26 cellular contexts compared by ENCODE assay signal in genomic region chr12:3253682-3254275, GRCh38.
DNase-seq lines count a peak whose midpoint lies in the region; FAIRE-seq and TF ChIP-seq lines count a peak whose summit lies in the region.
"Had no signal": no experiment of that assay in that cellular context is flagged by ENCODE, and none has a peak within 500 bp of the region (broad histone marks: within the 10 kb centered on the region; RNA-seq: fewer than 3 reads in every experiment).

No MANE protein-coding gene starts in this region.

- intact Hi-C loops in tibial artery (cut with DNase I; ENCODE audit: low total_unique reads) (no loop called here), prostate gland (cut with DNase I) (no loop called here)

- H2AK5ac ChIP-seq in H1 (ENCODE audit: low read depth, low read length), result no peak overlapping the region

- TF ChIP-seq CTCF in H1 (IDR thresholded peaks at IDR 0.05; ENCODE audit: control extremely low read depth in 1 of 3, insufficient read depth in 1 of 3, low read depth in 1 of 3, low read length in 3 of 3) (no peak), right atrium auricular region (IDR thresholded peaks at IDR 0.05) (no peak), tibial artery (IDR thresholded peaks at IDR 0.05) (no peak), SK-N-SH (IDR thresholded peaks at IDR 0.05) (no peak), prostate gland (IDR thresholded peaks at IDR 0.05) (no peak)

- no peak overlapping the region for H3K4ac ChIP-seq in H1 (replicated peaks; ENCODE audit: insufficient read length, low read depth, low read length)

- no peaks in the 10 kb centered on the region for H4K20me1 ChIP-seq in H1 (replicated peaks in 1 of 2; ENCODE audit: control insufficient read depth in 1 of 2, insufficient read depth in 2 of 2, low read length in 2 of 2)
- H4K20me1 ChIP-seq in SK-N-SH (ENCODE audit: insufficient read depth), result 0 out of 2 replicates have a peak, but pooled peaks cover 3% of the 10 kb centered on the region

- H4K5ac ChIP-seq in H1 (ENCODE audit: insufficient read length, low read depth, low read length), result no peak overlapping the region

- H3K36me3 ChIP-seq in H1 (ENCODE audit: control insufficient read depth in 2 of 4, insufficient read depth in 4 of 4, low read length in 3 of 4), result no peaks in the 10 kb centered on the region
- no peaks in the 10 kb centered on the region for H3K36me3 ChIP-seq in right atrium auricular region
- no peaks in the 10 kb centered on the region for H3K36me3 ChIP-seq in tibial artery
- H3K36me3 ChIP-seq in SK-N-SH (replicated peaks in 1 of 2; ENCODE audit: control insufficient read depth in 1 of 2, insufficient read depth in 2 of 2, low read length in 1 of 2), result no peaks in the 10 kb centered on the region
- no peaks in the 10 kb centered on the region for H3K36me3 ChIP-seq in prostate gland

- H3F3A ChIP-seq in SK-N-SH (replicated peaks; ENCODE audit: insufficient read depth), result no peaks in the 10 kb centered on the region

- TF ChIP-seq RAD21 in H1 (IDR thresholded peaks at IDR 0.05 in 1 of 2, conservative IDR thresholded peaks at IDR 0.05 in 1 of 2; ENCODE audit: low read depth in 2 of 2, low read length in 2 of 2), result no peak
- TF ChIP-seq RAD21 in SK-N-SH (IDR thresholded peaks at IDR 0.05; ENCODE audit: low read length), result no peak

- peak overlapping the region; percentile 46; the same call in 1 of the 2 replicates for H4K8ac ChIP-seq in H1 (ENCODE audit: extremely low read depth, insufficient read depth, low read length)

- no peaks in the 10 kb centered on the region for H3K79me2 ChIP-seq in H1 (ENCODE audit: control insufficient read depth in 1 of 2, insufficient read depth in 2 of 2, low read length in 2 of 2)
- H3K79me2 ChIP-seq in SK-N-SH (ENCODE audit: insufficient read depth), result no peaks in the 10 kb centered on the region

- H3K23me2 ChIP-seq in H1 (ENCODE audit: low read depth, low read length), result no peaks in the 10 kb centered on the region

- no peak overlapping the region; the same call in 1 of the 2 replicates for H2BK5ac ChIP-seq in H1 (ENCODE audit: low read depth, low read length)

- no peak overlapping the region for H2BK15ac ChIP-seq in H1 (ENCODE audit: low read length)

- no peak overlapping the region for H3K18ac ChIP-seq in H1 (ENCODE audit: extremely low read depth, low read length)

- H2AFZ ChIP-seq in H1 (ENCODE audit: low read length), result no peak overlapping the region
- no peak overlapping the region for H2AFZ ChIP-seq in SK-N-SH (ENCODE audit: low read depth)

- CTCF ChIA-PET in H1 (lab: Charles Lee; ENCODE audit: partially characterized antibody), result interaction anchor here (1.6 to 8.2 kb wide), 4 partner anchors 11 to 47 kb away, joined by 6 to 77 read pairs (median 28); no protein-coding TSS in a partner anchor
- CTCF ChIA-PET in SK-N-SH (lab: Yijun Ruan, JAX), result interaction anchor here (0.8 to 1.6 kb wide), 3 partner anchors 8 to 119 kb away, joined by 3 read pairs; no protein-coding TSS in a partner anchor

- H3K27me3 ChIP-seq in H1 (replicated peaks in 1 of 4; ENCODE audit: control insufficient read depth in 3 of 4, extremely low read depth in 1 of 4, insufficient read depth in 3 of 4, low read length in 3 of 4) (no peaks in the 10 kb centered on the region), right atrium auricular region (no peaks in the 10 kb centered on the region), tibial artery (no peaks in the 10 kb centered on the region), SK-N-SH (ENCODE audit: insufficient read depth) (no peaks in the 10 kb centered on the region), prostate gland (replicated peaks; ENCODE audit: insufficient read depth) (no peaks in the 10 kb centered on the region)

- H2BK20ac ChIP-seq in H1 (ENCODE audit: low read length), result no peak overlapping the region

- H3K9me3 ChIP-seq in H1 (ENCODE audit: insufficient read depth in 2 of 2, low read depth in 1 of 2, low read length in 1 of 2), result no peaks in the 10 kb centered on the region
- H3K9me3 ChIP-seq in right atrium auricular region, result no peaks in the 10 kb centered on the region
- H3K9me3 ChIP-seq in tibial artery, result no peaks in the 10 kb centered on the region
- no peaks in the 10 kb centered on the region for H3K9me3 ChIP-seq in SK-N-SH
- no peaks in the 10 kb centered on the region for H3K9me3 ChIP-seq in prostate gland

- no peak for FAIRE-seq in H1 (lab: Jason Lieb, UNC)
- no peak for FAIRE-seq in H54 (lab: Jason Lieb, UNC)
- FAIRE-seq: HepG2, islet of Langerhans had no signal

- TF ChIP-seq EP300 in H1 (IDR thresholded peaks at IDR 0.05; ENCODE audit: borderline replicate concordance in 1 of 2, low read depth in 2 of 2, low read length in 2 of 2) (no peak), SK-N-SH (IDR thresholded peaks at IDR 0.05; ENCODE audit: borderline replicate concordance in 1 of 2, low read depth in 1 of 2, low read length in 1 of 2) (no peak)

- no peaks in the 10 kb centered on the region for H3K9me2 ChIP-seq in SK-N-SH

- no peak overlapping the region for H3K4me3 ChIP-seq in H1 (ENCODE audit: extremely low read depth in 1 of 4, insufficient read depth in 2 of 4, low read depth in 3 of 4, low read length in 4 of 4)
- no peak overlapping the region for H3K4me3 ChIP-seq in right atrium auricular region
- H3K4me3 ChIP-seq in tibial artery, result no peak overlapping the region
- H3K4me3 ChIP-seq in SK-N-SH (ENCODE audit: low read depth in 2 of 2, low read length in 1 of 2), result no peak overlapping the region
- no peak overlapping the region for H3K4me3 ChIP-seq in prostate gland

- H4K91ac ChIP-seq in H1 (replicated peaks; ENCODE audit: insufficient read length, low read length), result no peak overlapping the region

- no peak overlapping the region for H3K56ac ChIP-seq in H1 (replicated peaks; ENCODE audit: insufficient read length, low read depth, low read length)

- H2BK12ac ChIP-seq in H1 (ENCODE audit: low read depth, low read length), result 0 out of 2 replicates have a peak overlapping the region, but pooled peaks have one; percentile 9

- no peaks in the 10 kb centered on the region for H3K79me1 ChIP-seq in H1 (ENCODE audit: low read depth, low read length)

- H2BK120ac ChIP-seq in H1 (replicated peaks; ENCODE audit: low read depth, low read length), result no peak overlapping the region

- TF ChIP-seq POLR2A in H1 (IDR thresholded peaks at IDR 0.05; ENCODE audit: control extremely low read depth in 1 of 2, low read depth in 2 of 2, low read length in 2 of 2), result no peak
- TF ChIP-seq POLR2A in H54 (IDR thresholded peaks at IDR 0.05; ENCODE audit: low read depth, low read length), result no peak
- TF ChIP-seq POLR2A in prostate gland (IDR thresholded peaks at IDR 0.05), result no peak

- POLR2A ChIA-PET in H1 (lab: Charles Lee; ENCODE audit: partially characterized antibody), result interaction anchor here (1.2 kb wide), 1 partner anchor 11 kb away, joined by 3 read pairs; no protein-coding TSS in a partner anchor
- POLR2A ChIA-PET in SK-N-SH (lab: Yijun Ruan, JAX), result no interaction called here

- WGBS in H1 (ENCODE audit: extremely low coverage in 1 of 2, insufficient coverage in 1 of 2, insufficient read length in 1 of 2, insufficient replicate concordance in 2 of 2, low coverage in 1 of 2, low lambda C conversion rate in 2 of 2, missing lambda C conversion rate in 1 of 2), 2 experiments, result 88% methylated on average over 7 of the region's 7 CpGs; no CpG with 5 or more reads in 1 of the 2 experiments
- WGBS in SK-N-SH (ENCODE audit: low lambda C conversion rate), result 77% methylated on average over 5 of the region's 7 CpGs
- 65% methylated on average over 7 of the region's 7 CpGs for WGBS in prostate gland

- H3K23ac ChIP-seq in H1 (ENCODE audit: insufficient read length), result no peak overlapping the region

- no peak overlapping the region for H3K4me2 ChIP-seq in H1 (ENCODE audit: insufficient read depth in 1 of 2, low read depth in 2 of 2, low read length in 2 of 2)
- H3K4me2 ChIP-seq in SK-N-SH, result no peak overlapping the region

- H3K4me1 ChIP-seq in H1 (replicated peaks in 1 of 4; ENCODE audit: control insufficient read depth in 3 of 4, insufficient read depth in 4 of 4, low read length in 3 of 4), result 0 out of 7 replicates have a peak, but pooled peaks cover 0 to 2% (median 0%) of the 10 kb centered on the region in 4 experiments
- peaks cover 0 to 90% of the 10 kb centered on the region in 2 donors for H3K4me1 ChIP-seq in right atrium auricular region
- H3K4me1 ChIP-seq in tibial artery, result peaks cover 8 to 66% (median 52%) of the 10 kb centered on the region in 4 donors
- peaks cover 0 to 3% of the 10 kb centered on the region in 2 experiments; a peak in 2 of 4 replicates for H3K4me1 ChIP-seq in SK-N-SH (ENCODE audit: control insufficient read depth in 1 of 2, insufficient read depth in 2 of 2, low read depth in 1 of 2, low read length in 1 of 2)
- peaks cover 6% of the 10 kb centered on the region for H3K4me1 ChIP-seq in prostate gland (replicated peaks)

- H3K27ac ChIP-seq in H1 (ENCODE audit: low read depth, low read length), result no peak overlapping the region
- H3K27ac ChIP-seq in right atrium auricular region, result peak overlapping the region; percentile 91 to 97
- H3K27ac ChIP-seq in tibial artery, result peak overlapping the region; percentile 85 to 88
- H3K27ac ChIP-seq in SK-N-SH (ENCODE audit: low read depth in 2 of 2, low read length in 1 of 2), result no peak overlapping the region
- H3K27ac ChIP-seq in prostate gland, result peak overlapping the region in 1 of 2 donors; percentile 36
- H3K27ac ChIP-seq: C4-2B had no signal

- no peak overlapping the region for H3K14ac ChIP-seq in H1 (ENCODE audit: insufficient read length)

- DNase-seq in NCI-H345 (lab: John Stamatoyannopoulos, UW) (peak; percentile 90), H1 (ENCODE audit: low read depth in 1 of 2, low spot score in 2 of 2) (no peak), right atrium auricular region (ENCODE audit: low spot score) (no peak), tibial artery (no peak), H54 (ENCODE audit: insufficient read length, low spot score) (no peak), SK-N-SH (no peak), NCI-H1092 (lab: John Stamatoyannopoulos, UW) (no peak), prostate gland (ENCODE audit: low spot score) (no peak)
- DNase-seq: activated CD4-positive, alpha-beta T cell treated with anti-CD3 and anti-CD28 coated beads for 48 hours; activated CD8-positive, alpha-beta memory T cell treated with anti-CD3 and anti-CD28 coated beads for 24 hours; activated effector memory CD4-positive, alpha-beta T cell treated with Interleukin-2 at 50 U/mL for 16 hours; aorta; Calu3; dermis blood vessel endothelial cell; DND-41; Kasumi-1; natural killer cell; NCI-H2029; NCI-H446 treated with DMSO at 0.1 percent for 48 hours; OCI-M1; retina; stimulated activated CD4-positive, alpha-beta T cell treated with anti-CD3 and anti-CD28 coated beads, Interleukin-2, amount 100 ng/mL, for 48 hours; T-helper 2 cell had no signal

- H3K9ac ChIP-seq in H1 (replicated peaks in 1 of 4; ENCODE audit: extremely low read depth in 1 of 4, low read depth in 3 of 4, low read length in 3 of 4), result no peak overlapping the region
- no peak overlapping the region for H3K9ac ChIP-seq in SK-N-SH

TF ChIP-seq in H1, 55 proteins besides CTCF, POLR2A, EP300 and RAD21 (continues in another document):
- TF ChIP-seq BCL11A (IDR thresholded peaks at IDR 0.05; ENCODE audit: low read depth in 2 of 2, low read length in 2 of 2) (no peak), FOSL1 (IDR thresholded peaks at IDR 0.05; ENCODE audit: insufficient read depth, low read depth, low read length) (no peak)

TF ChIP-seq in SK-N-SH, 30 proteins besides CTCF, POLR2A, EP300 and RAD21 (continues in another document):
- TF ChIP-seq TAF1 (IDR thresholded peaks at IDR 0.05; ENCODE audit: borderline replicate concordance, low read depth, low read length), result no peak

Comparison
In these comparisons a context has a peak if more than half of its experiments do, and no peak if none do; other contexts are left out.
1. H3K27ac ChIP-seq: peak in right atrium auricular region (2 of 2) and tibial artery (2 of 2); none in H1 (single experiment) and SK-N-SH (0 of 2).